In genomic region chr9:33446507-33447403, GRCh38 we compare ENCODE assay signal across 1 cellular context.
TF ChIP-seq lines count a peak whose summit lies in the region.

No MANE protein-coding gene starts in this region.

TF ChIP-seq in K562, 482 proteins besides CTCF, POLR2A, EP300 and RAD21 (continued from another document and continues in another):
- TF ChIP-seq ARID4B (CRISPR knock-in tag; IDR thresholded peaks at IDR 0.05) (peak; percentile 49), TARDBP (IDR thresholded peaks at IDR 0.05) (no peak), NONO (IDR thresholded peaks at IDR 0.05; ENCODE audit: low read depth in 2 of 2, low read length in 1 of 2) (no peak), ZNF668 (CRISPR knock-in tag; IDR thresholded peaks at IDR 0.05) (no peak), TRIM28 (IDR thresholded peaks at IDR 0.05) (no peak), BHLHE40 (IDR thresholded peaks at IDR 0.05; ENCODE audit: low read length) (peak; percentile 87), PBX2 (CRISPR knock-in tag; IDR thresholded peaks at IDR 0.05; ENCODE audit: low read depth) (no peak), PBX2 (tag; conservative IDR thresholded peaks at IDR 0.05; ENCODE audit: low read depth) (peak; percentile 75), HIVEP1 (CRISPR knock-in tag; IDR thresholded peaks at IDR 0.05) (no peak), PURB (CRISPR knock-in tag; IDR thresholded peaks at IDR 0.05; ENCODE audit: low read depth) (no peak), RHOXF2B (CRISPR knock-in tag; conservative IDR thresholded peaks at IDR 0.05) (no peak), ZNF766 (CRISPR knock-in tag; conservative IDR thresholded peaks at IDR 0.05) (peak; percentile 68), ZBTB12 (CRISPR knock-in tag; IDR thresholded peaks at IDR 0.05) (no peak), CBFA2T3 (IDR thresholded peaks at IDR 0.05) (peak; percentile 72), MNT (conservative IDR thresholded peaks at IDR 0.05) (peak; percentile 83 to 87), SRSF3 (IDR thresholded peaks at IDR 0.05; ENCODE audit: insufficient read depth, low read length) (no peak), ZNF23 (CRISPR knock-in tag; IDR thresholded peaks at IDR 0.05) (no peak), ZNF764 (CRISPR knock-in tag; IDR thresholded peaks at IDR 0.05; ENCODE audit: low read depth) (no peak), PHF20 (IDR thresholded peaks at IDR 0.05; ENCODE audit: partially characterized antibody) (no peak), UBTF (IDR thresholded peaks at IDR 0.05; ENCODE audit: borderline replicate concordance in 1 of 2, low read depth in 2 of 2, low read length in 2 of 2) (no peak), ELF1 (tag; IDR thresholded peaks at IDR 0.05) (no peak), CLOCK (CRISPR knock-in tag; IDR thresholded peaks at IDR 0.05; ENCODE audit: borderline replicate concordance) (no peak), ZNF253 (CRISPR knock-in tag; conservative IDR thresholded peaks at IDR 0.05) (no peak), ZNF707 (CRISPR knock-in tag; conservative IDR thresholded peaks at IDR 0.05) (no peak), KDM5B (IDR thresholded peaks at IDR 0.05; ENCODE audit: insufficient replicate concordance, low read depth, low read length) (no peak), HCFC1 (IDR thresholded peaks at IDR 0.05; ENCODE audit: low read depth, low read length) (no peak), NEUROD1 (IDR thresholded peaks at IDR 0.05; ENCODE audit: borderline replicate concordance, low read depth, low read length, partially characterized antibody) (no peak), ZNF24 (IDR thresholded peaks at IDR 0.05) (no peak), PCBP2 (IDR thresholded peaks at IDR 0.05; ENCODE audit: low read depth, low read length, poor library complexity, severe bottlenecking) (no peak), ARID1B (IDR thresholded peaks at IDR 0.05) (peak; percentile 74), SPI1 (IDR thresholded peaks at IDR 0.05; ENCODE audit: borderline replicate concordance, low read depth, low read length) (peak; percentile 76), KLF16 (IDR thresholded peaks at IDR 0.05) (peak; percentile 68), FOS (IDR thresholded peaks at IDR 0.05; ENCODE audit: extremely low read depth, insufficient read length) (peak; percentile 31), TAL1 (IDR thresholded peaks at IDR 0.05) (peak; percentile 7; the same call in 1 of the 2 replicates), STAT5A (IDR thresholded peaks at IDR 0.05; ENCODE audit: borderline replicate concordance, low read length) (no peak)
- TF ChIP-seq, protein P1, sequence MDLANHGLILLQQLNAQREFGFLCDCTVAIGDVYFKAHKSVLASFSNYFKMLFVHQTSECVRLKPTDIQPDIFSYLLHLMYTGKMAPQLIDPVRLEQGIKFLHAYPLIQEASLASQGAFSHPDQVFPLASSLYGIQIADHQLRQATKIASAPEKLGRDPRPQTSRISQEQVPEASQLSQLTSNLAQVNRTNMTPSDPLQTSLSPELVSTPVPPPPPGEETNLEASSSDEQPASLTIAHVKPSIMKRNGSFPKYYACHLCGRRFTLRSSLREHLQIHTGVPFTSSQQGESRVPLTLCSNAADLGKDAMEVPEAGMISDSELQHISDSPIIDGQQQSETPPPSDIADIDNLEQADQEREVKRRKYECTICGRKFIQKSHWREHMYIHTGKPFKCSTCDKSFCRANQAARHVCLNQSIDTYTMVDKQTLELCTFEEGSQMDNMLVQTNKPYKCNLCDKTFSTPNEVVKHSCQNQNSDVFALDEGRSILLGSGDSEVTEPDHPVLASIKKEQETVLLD (IDR thresholded peaks at IDR 0.05) = no peak
- TF ChIP-seq, protein P2, sequence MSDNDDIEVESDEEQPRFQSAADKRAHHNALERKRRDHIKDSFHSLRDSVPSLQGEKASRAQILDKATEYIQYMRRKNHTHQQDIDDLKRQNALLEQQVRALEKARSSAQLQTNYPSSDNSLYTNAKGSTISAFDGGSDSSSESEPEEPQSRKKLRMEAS (CRISPR knock-in tag; IDR thresholded peaks at IDR 0.05) = peak; percentile 70
- TF ChIP-seq, protein P3, sequence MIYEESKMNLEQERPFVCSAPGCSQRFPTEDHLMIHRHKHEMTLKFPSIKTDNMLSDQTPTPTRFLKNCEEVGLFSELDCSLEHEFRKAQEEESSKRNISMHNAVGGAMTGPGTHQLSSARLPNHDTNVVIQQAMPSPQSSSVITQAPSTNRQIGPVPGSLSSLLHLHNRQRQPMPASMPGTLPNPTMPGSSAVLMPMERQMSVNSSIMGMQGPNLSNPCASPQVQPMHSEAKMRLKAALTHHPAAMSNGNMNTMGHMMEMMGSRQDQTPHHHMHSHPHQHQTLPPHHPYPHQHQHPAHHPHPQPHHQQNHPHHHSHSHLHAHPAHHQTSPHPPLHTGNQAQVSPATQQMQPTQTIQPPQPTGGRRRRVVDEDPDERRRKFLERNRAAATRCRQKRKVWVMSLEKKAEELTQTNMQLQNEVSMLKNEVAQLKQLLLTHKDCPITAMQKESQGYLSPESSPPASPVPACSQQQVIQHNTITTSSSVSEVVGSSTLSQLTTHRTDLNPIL (CRISPR knock-in tag; IDR thresholded peaks at IDR 0.05) = no peak
- TF ChIP-seq, protein P4, sequence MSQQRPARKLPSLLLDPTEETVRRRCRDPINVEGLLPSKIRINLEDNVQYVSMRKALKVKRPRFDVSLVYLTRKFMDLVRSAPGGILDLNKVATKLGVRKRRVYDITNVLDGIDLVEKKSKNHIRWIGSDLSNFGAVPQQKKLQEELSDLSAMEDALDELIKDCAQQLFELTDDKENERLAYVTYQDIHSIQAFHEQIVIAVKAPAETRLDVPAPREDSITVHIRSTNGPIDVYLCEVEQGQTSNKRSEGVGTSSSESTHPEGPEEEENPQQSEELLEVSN (IDR thresholded peaks at IDR 0.05; ENCODE audit: borderline replicate concordance in 1 of 2, extremely low read depth in 1 of 2, insufficient read depth in 1 of 2, insufficient read length in 1 of 2, low read depth in 1 of 2, low read length in 1 of 2, poor library complexity in 1 of 2, severe bottlenecking in 1 of 2) = peak; percentile 36 to 65
- TF ChIP-seq, protein P5, sequence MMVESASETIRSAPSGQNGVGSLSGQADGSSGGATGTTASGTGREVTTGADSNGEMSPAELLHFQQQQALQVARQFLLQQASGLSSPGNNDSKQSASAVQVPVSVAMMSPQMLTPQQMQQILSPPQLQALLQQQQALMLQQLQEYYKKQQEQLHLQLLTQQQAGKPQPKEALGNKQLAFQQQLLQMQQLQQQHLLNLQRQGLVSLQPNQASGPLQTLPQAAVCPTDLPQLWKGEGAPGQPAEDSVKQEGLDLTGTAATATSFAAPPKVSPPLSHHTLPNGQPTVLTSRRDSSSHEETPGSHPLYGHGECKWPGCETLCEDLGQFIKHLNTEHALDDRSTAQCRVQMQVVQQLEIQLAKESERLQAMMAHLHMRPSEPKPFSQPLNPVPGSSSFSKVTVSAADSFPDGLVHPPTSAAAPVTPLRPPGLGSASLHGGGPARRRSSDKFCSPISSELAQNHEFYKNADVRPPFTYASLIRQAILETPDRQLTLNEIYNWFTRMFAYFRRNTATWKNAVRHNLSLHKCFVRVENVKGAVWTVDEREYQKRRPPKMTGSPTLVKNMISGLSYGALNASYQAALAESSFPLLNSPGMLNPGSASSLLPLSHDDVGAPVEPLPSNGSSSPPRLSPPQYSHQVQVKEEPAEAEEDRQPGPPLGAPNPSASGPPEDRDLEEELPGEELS (CRISPR knock-in tag; IDR thresholded peaks at IDR 0.05; ENCODE audit: borderline replicate concordance) = no peak
